In genomic region chr22:49574205-49574604, GRCh38 we compare ENCODE assay signal across 16 cellular contexts.
DNase-seq lines count a peak whose midpoint lies in the region; ATAC-seq and TF ChIP-seq lines count a peak whose summit lies in the region.
"Had no signal": no experiment of that assay in that cellular context is flagged by ENCODE, and none has a peak within 500 bp of the region (broad histone marks: within the 10 kb centered on the region; RNA-seq: fewer than 3 reads in every experiment).

No MANE protein-coding gene starts in this region.

- POLR2A ChIA-PET in activated CD4-positive, alpha-beta memory T cell treated with anti-CD3 and anti-CD28 coated beads for 36 hours (lab: Charles Lee): no interaction called here

- H3K27me3 Mint-ChIP-seq in natural killer cell treated with Interleukin-12 subunit alpha and Interleukin-12 subunit beta and Interleukin-15 and Interleukin-18, amount 100 ng/mL, for 72 hours: no peaks in the 10 kb centered on the region
- H3K27me3 Mint-ChIP-seq in natural killer cell (ENCODE audit: low read depth in 2 of 2): no peaks in the 10 kb centered on the region
- H3K27me3 Mint-ChIP-seq in endothelial cell (ENCODE audit: unreplicated experiment): peaks cover 3% of the 10 kb centered on the region
- no peaks in the 10 kb centered on the region for H3K27me3 Mint-ChIP-seq in activated CD4-positive, alpha-beta memory T cell treated with anti-CD3 and anti-CD28 coated beads for 36 hours
- H3K27me3 Mint-ChIP-seq: CD8-positive, alpha-beta memory T cell had no signal

- intact Hi-C loops in natural killer cell (cut with micrococcal nuclease) (no loop called here), sciatic nerve (cut with DNase I) (no loop called here)
- intact Hi-C loops in activated CD4-positive, alpha-beta memory T cell treated with anti-CD3 and anti-CD28 coated beads for 36 hours (cut with micrococcal nuclease): no loop called here

- CTCF ChIA-PET in activated CD4-positive, alpha-beta memory T cell treated with anti-CD3 and anti-CD28 coated beads for 36 hours (lab: Charles Lee): no interaction called here

- H3K36me3 Mint-ChIP-seq in natural killer cell treated with Interleukin-12 subunit alpha and Interleukin-12 subunit beta and Interleukin-15 and Interleukin-18, amount 100 ng/mL, for 72 hours: no peaks in the 10 kb centered on the region
- H3K36me3 Mint-ChIP-seq in natural killer cell: no peaks in the 10 kb centered on the region
- no peaks in the 10 kb centered on the region for H3K36me3 Mint-ChIP-seq in endothelial cell (ENCODE audit: low read depth, unreplicated experiment)
- H3K36me3 Mint-ChIP-seq in activated CD4-positive, alpha-beta memory T cell treated with anti-CD3 and anti-CD28 coated beads for 36 hours: no peaks in the 10 kb centered on the region

- TF ChIP-seq CTCF in natural killer cell (IDR thresholded peaks at IDR 0.05): no peak
- no peak for TF ChIP-seq CTCF in endothelial cell (IDR thresholded peaks at IDR 0.05; ENCODE audit: unreplicated experiment)

- peaks cover 0 to 5% of the 10 kb centered on the region in 2 donors for H3K4me1 Mint-ChIP-seq in natural killer cell treated with Interleukin-12 subunit alpha and Interleukin-12 subunit beta and Interleukin-15 and Interleukin-18, amount 100 ng/mL, for 72 hours (ENCODE audit: low read depth in 2 of 2)
- peaks cover 12 to 31% of the 10 kb centered on the region in 2 donors for H3K4me1 Mint-ChIP-seq in natural killer cell
- H3K4me1 Mint-ChIP-seq in endothelial cell (ENCODE audit: unreplicated experiment): no peaks in the 10 kb centered on the region
- H3K4me1 Mint-ChIP-seq in activated CD4-positive, alpha-beta memory T cell treated with anti-CD3 and anti-CD28 coated beads for 36 hours (ENCODE audit: low read depth): no peaks in the 10 kb centered on the region
- H3K4me1 Mint-ChIP-seq: CD8-positive, alpha-beta memory T cell had no signal

- peak; percentile 45 for DNase-seq in natural killer cell treated with Interleukin-12 subunit alpha and Interleukin-12 subunit beta and Interleukin-15 and Interleukin-18, amount 100 ng/mL, for 72 hours (ENCODE audit: low spot score)
- no peak for DNase-seq in natural killer cell
- DNase-seq in endothelial cell (ENCODE audit: low spot score): no peak
- peak; percentile 26 for DNase-seq in sciatic nerve (ENCODE audit: low spot score)
- DNase-seq in activated CD4-positive, alpha-beta memory T cell treated with anti-CD3 and anti-CD28 coated beads for 36 hours: no peak
- DNase-seq: CD8-positive, alpha-beta memory T cell; IMR-90; MV-4-11; NCI-H1436; NCI-H2081; NCI-H510A treated with DMSO at 0.1 percent for 48 hours; SHP77 treated with DMSO at 0.1 percent for 48 hours had no signal

- H3K4me3 Mint-ChIP-seq in natural killer cell treated with Interleukin-12 subunit alpha and Interleukin-12 subunit beta and Interleukin-15 and Interleukin-18, amount 100 ng/mL, for 72 hours: no peak overlapping the region
- H3K4me3 Mint-ChIP-seq in natural killer cell (no peak overlapping the region), endothelial cell (ENCODE audit: unreplicated experiment) (no peak overlapping the region)
- H3K4me3 Mint-ChIP-seq in activated CD4-positive, alpha-beta memory T cell treated with anti-CD3 and anti-CD28 coated beads for 36 hours: no peak overlapping the region
- H3K4me3 Mint-ChIP-seq: CD8-positive, alpha-beta memory T cell had no signal

- no peak for ATAC-seq in natural killer cell treated with Interleukin-12 subunit alpha and Interleukin-12 subunit beta and Interleukin-15 and Interleukin-18, amount 100 ng/mL, for 72 hours
- no peak for ATAC-seq in natural killer cell
- no peak for ATAC-seq in sciatic nerve
- no peak for ATAC-seq in GM18498 (IDR thresholded peaks at IDR 0.05; ENCODE audit: unreplicated experiment)
- ATAC-seq in HG02938 (IDR thresholded peaks at IDR 0.05; ENCODE audit: unreplicated experiment): no peak
- ATAC-seq: HCT116, Panc1 had no signal

- H3K9me3 Mint-ChIP-seq in natural killer cell treated with Interleukin-12 subunit alpha and Interleukin-12 subunit beta and Interleukin-15 and Interleukin-18, amount 100 ng/mL, for 72 hours: no peaks in the 10 kb centered on the region
- H3K9me3 Mint-ChIP-seq in natural killer cell (no peaks in the 10 kb centered on the region), endothelial cell (ENCODE audit: unreplicated experiment) (no peaks in the 10 kb centered on the region)
- H3K9me3 Mint-ChIP-seq in activated CD4-positive, alpha-beta memory T cell treated with anti-CD3 and anti-CD28 coated beads for 36 hours: no peaks in the 10 kb centered on the region

- no peak overlapping the region for H3K27ac Mint-ChIP-seq in natural killer cell treated with Interleukin-12 subunit alpha and Interleukin-12 subunit beta and Interleukin-15 and Interleukin-18, amount 100 ng/mL, for 72 hours
- no peak overlapping the region for H3K27ac Mint-ChIP-seq in natural killer cell
- peak overlapping the region; percentile 30 for H3K27ac Mint-ChIP-seq in endothelial cell (ENCODE audit: unreplicated experiment)
- no peak overlapping the region for H3K27ac Mint-ChIP-seq in activated CD4-positive, alpha-beta memory T cell treated with anti-CD3 and anti-CD28 coated beads for 36 hours
- H3K27ac Mint-ChIP-seq: CD8-positive, alpha-beta memory T cell had no signal

Comparison
In these comparisons a context has a peak if more than half of its experiments do, and no peak if none do; other contexts are left out.
1. DNase-seq: peak in natural killer cell treated with Interleukin-12 subunit alpha and Interleukin-12 subunit beta and Interleukin-15 and Interleukin-18, amount 100 ng/mL, for 72 hours (single experiment) and sciatic nerve (single experiment); none in natural killer cell (single experiment), endothelial cell (single experiment) and activated CD4-positive, alpha-beta memory T cell treated with anti-CD3 and anti-CD28 coated beads for 36 hours (single experiment).